ENCODE assay signal across 1 cellular context in the genomic region with DNA sequence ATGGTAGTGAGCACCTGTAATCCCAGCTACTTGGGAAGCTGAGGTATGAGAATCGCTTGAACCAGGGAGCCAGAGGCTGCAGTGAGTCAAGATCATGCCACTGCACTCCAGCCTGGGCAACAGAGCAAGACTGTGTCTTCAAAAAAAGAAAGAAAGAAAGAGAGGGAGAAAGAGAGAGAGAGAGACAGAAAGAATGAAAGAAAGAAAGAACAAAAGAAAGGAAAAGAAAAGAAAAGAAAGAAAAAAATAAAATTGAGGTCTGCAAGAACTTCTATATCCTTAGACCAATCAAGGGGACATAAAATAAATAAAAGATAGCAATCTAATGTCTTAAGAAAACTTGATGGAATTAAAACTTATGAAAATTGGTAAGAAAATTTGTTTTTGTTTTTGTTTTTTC.
TF ChIP-seq lines count a peak whose summit lies in the region.

No MANE protein-coding gene starts in this region.

TF ChIP-seq in GM23338, 12 proteins besides CTCF, POLR2A, EP300 and RAD21:
- TF ChIP-seq, protein P1, sequence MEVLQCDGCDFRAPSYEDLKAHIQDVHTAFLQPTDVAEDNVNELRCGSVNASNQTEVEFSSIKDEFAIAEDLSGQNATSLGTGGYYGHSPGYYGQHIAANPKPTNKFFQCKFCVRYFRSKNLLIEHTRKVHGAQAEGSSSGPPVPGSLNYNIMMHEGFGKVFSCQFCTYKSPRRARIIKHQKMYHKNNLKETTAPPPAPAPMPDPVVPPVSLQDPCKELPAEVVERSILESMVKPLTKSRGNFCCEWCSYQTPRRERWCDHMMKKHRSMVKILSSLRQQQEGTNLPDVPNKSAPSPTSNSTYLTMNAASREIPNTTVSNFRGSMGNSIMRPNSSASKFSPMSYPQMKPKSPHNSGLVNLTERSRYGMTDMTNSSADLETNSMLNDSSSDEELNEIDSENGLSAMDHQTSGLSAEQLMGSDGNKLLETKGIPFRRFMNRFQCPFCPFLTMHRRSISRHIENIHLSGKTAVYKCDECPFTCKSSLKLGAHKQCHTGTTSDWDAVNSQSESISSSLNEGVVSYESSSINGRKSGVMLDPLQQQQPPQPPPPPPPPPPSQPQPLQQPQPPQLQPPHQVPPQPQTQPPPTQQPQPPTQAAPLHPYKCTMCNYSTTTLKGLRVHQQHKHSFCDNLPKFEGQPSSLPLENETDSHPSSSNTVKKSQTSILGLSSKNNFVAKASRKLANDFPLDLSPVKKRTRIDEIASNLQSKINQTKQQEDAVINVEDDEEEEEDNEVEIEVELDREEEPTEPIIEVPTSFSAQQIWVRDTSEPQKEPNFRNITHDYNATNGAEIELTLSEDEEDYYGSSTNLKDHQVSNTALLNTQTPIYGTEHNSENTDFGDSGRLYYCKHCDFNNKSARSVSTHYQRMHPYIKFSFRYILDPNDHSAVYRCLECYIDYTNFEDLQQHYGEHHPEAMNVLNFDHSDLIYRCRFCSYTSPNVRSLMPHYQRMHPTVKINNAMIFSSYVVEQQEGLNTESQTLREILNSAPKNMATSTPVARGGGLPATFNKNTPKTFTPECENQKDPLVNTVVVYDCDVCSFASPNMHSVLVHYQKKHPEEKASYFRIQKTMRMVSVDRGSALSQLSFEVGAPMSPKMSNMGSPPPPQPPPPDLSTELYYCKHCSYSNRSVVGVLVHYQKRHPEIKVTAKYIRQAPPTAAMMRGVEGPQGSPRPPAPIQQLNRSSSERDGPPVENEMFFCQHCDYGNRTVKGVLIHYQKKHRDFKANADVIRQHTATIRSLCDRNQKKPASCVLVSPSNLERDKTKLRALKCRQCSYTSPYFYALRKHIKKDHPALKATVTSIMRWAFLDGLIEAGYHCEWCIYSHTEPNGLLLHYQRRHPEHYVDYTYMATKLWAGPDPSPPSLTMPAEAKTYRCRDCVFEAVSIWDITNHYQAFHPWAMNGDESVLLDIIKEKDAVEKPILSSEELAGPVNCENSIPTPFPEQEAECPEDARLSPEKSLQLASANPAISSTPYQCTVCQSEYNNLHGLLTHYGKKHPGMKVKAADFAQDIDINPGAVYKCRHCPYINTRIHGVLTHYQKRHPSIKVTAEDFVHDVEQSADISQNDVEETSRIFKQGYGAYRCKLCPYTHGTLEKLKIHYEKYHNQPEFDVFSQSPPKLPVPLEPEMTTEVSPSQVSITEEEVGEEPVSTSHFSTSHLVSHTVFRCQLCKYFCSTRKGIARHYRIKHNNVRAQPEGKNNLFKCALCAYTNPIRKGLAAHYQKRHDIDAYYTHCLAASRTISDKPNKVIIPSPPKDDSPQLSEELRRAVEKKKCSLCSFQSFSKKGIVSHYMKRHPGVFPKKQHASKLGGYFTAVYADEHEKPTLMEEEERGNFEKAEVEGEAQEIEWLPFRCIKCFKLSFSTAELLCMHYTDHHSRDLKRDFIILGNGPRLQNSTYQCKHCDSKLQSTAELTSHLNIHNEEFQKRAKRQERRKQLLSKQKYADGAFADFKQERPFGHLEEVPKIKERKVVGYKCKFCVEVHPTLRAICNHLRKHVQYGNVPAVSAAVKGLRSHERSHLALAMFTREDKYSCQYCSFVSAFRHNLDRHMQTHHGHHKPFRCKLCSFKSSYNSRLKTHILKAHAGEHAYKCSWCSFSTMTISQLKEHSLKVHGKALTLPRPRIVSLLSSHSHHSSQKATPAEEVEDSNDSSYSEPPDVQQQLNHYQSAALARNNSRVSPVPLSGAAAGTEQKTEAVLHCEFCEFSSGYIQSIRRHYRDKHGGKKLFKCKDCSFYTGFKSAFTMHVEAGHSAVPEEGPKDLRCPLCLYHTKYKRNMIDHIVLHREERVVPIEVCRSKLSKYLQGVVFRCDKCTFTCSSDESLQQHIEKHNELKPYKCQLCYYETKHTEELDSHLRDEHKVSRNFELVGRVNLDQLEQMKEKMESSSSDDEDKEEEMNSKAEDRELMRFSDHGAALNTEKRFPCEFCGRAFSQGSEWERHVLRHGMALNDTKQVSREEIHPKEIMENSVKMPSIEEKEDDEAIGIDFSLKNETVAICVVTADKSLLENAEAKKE (CRISPR knock-in tag; IDR thresholded peaks at IDR 0.05) = no peak
- TF ChIP-seq JUNB (IDR thresholded peaks at IDR 0.05; ENCODE audit: unreplicated experiment) = no peak
- TF ChIP-seq EZH2phosphoT487 (IDR thresholded peaks at IDR 0.05; ENCODE audit: unreplicated experiment) = no peak
- TF ChIP-seq REST (IDR thresholded peaks at IDR 0.05; ENCODE audit: unreplicated experiment) = no peak
- TF ChIP-seq EZH2 (IDR thresholded peaks at IDR 0.05; ENCODE audit: low read depth, unreplicated experiment) = no peak
